In genomic region chr2:119174216-119174992, GRCh38 we compare ENCODE assay signal across 8 cellular contexts. TPM values are rescaled to one million over a fixed set of nuclear protein-coding genes. Genes with fewer than 3 reads are reported as not detected.
A peak's percentile ranks its signal among the peaks of the same experiment; 100 is the strongest.
DNase-seq lines count a peak whose midpoint lies in the region; ATAC-seq and TF ChIP-seq lines count a peak whose summit lies in the region.

No MANE protein-coding gene starts in this region.

- H3K36me3 Mint-ChIP-seq in progenitor cell of endocrine pancreas (ENCODE audit: insufficient read depth): no peaks in the 10 kb centered on the region

- H3K9me3 Mint-ChIP-seq in progenitor cell of endocrine pancreas (ENCODE audit: low read depth): no peaks in the 10 kb centered on the region

- TF ChIP-seq CTCF in fibroblast of mammary gland (conservative IDR thresholded peaks at IDR 0.05; ENCODE audit: control insufficient read depth, insufficient read depth, low read depth, low read length) (peak; percentile 76), progenitor cell of endocrine pancreas (IDR thresholded peaks at IDR 0.05; ENCODE audit: unreplicated experiment) (peak; percentile 72)

- H3K4me1 Mint-ChIP-seq in progenitor cell of endocrine pancreas (ENCODE audit: low read depth): no peaks in the 10 kb centered on the region

- DNase-seq in NCI-H2107 treated with DMSO at 0.1 percent for 48 hours (lab: John Stamatoyannopoulos, UW; ENCODE audit: unreplicated experiment) (peak; percentile 1), NCI-H2107 (lab: John Stamatoyannopoulos, UW) (no peak), NCI-H774 (lab: John Stamatoyannopoulos, UW) (peak; percentile 28), fibroblast of mammary gland (ENCODE audit: low read depth) (peak; percentile 39), progenitor cell of endocrine pancreas (ENCODE audit: low spot score, unreplicated experiment) (peak; percentile 53)
- peak; percentile 83 for DNase-seq in activated CD8-positive, alpha-beta memory T cell treated with anti-CD3 and anti-CD28 coated beads, Interleukin-2, amount 50 U/mL, for 48 hours

- peaks cover 15% of the 10 kb centered on the region for H3K27me3 Mint-ChIP-seq in progenitor cell of endocrine pancreas

- H3K4me3 ChIP-seq in fibroblast of mammary gland (ENCODE audit: control insufficient read depth, low read depth, low read length): no peak overlapping the region

- ATAC-seq in HG02759 (IDR thresholded peaks at IDR 0.05; ENCODE audit: unreplicated experiment) (peak; percentile 78), HG02840 (IDR thresholded peaks at IDR 0.05; ENCODE audit: low FRiP score, unreplicated experiment) (no peak)

- no peak overlapping the region for H3K27ac Mint-ChIP-seq in progenitor cell of endocrine pancreas

- H3K4me3 Mint-ChIP-seq in progenitor cell of endocrine pancreas (ENCODE audit: low read depth): no peak overlapping the region

RNA-seq across cellular contexts. Expression of gene C1QL2, which starts 15.9 kb away (rescaled TPM):
- total RNA-seq in progenitor cell of endocrine pancreas: 0.14 and 0.24 TPM in 2 replicates

RNA-seq across cellular contexts. Expression of gene STEAP3, which starts 49.2 kb away (rescaled TPM):
- total RNA-seq in progenitor cell of endocrine pancreas: 3.9 and 6.8 TPM in 2 replicates
